Comparison of ENCODE assay signal across 8 cellular contexts in genomic region chr22:46612904-46613605, GRCh38. TPM values are rescaled to one million over a fixed set of nuclear protein-coding genes. Genes with fewer than 3 reads are reported as not detected.
DNase-seq lines count a peak whose midpoint lies in the region; ATAC-seq and TF ChIP-seq lines count a peak whose summit lies in the region.

No MANE protein-coding gene starts in this region.

- no peak overlapping the region for H3K4me3 ChIP-seq in HL-60 (replicated peaks; ENCODE audit: insufficient read depth, low read length)

- H3K27me3 ChIP-seq in HL-60 (ENCODE audit: insufficient read depth, poor library complexity, severe bottlenecking) = no peaks in the 10 kb centered on the region

- H3K27ac ChIP-seq in HL-60 (replicated peaks) = peak overlapping the region; percentile 83

- intact Hi-C loops in left ventricle myocardium superior (cut with micrococcal nuclease) = no loop called here

- ATAC-seq in left ventricle myocardium superior = peak; percentile 68
- ATAC-seq in GM18858 (IDR thresholded peaks at IDR 0.05; ENCODE audit: unreplicated experiment) = no peak
- no peak for ATAC-seq in GM21528 (IDR thresholded peaks at IDR 0.05; ENCODE audit: low FRiP score, unreplicated experiment)

- TF ChIP-seq CTCF in HL-60 (IDR thresholded peaks at IDR 0.05; ENCODE audit: insufficient read depth, low read length) = no peak

- DNase-seq in HL-60 (ENCODE audit: low read depth in 1 of 2, low spot score in 1 of 2) = peak in 1 of 2 experiments; percentile 70
- DNase-seq in activated CD8-positive, alpha-beta memory T cell treated with anti-CD3 and anti-CD28 coated beads, Interleukin-2, amount 50 U/mL, for 1 hour (ENCODE audit: extremely low read depth) = peak; percentile 29
- no peak for DNase-seq in left ventricle myocardium superior
- DNase-seq in stimulated activated CD8-positive, alpha-beta memory T cell treated with anti-CD3 and anti-CD28 coated beads, Interleukin-12 subunit alpha, Interleukin-12 subunit beta, amount 100 ng/mL, for 4 hours (ENCODE audit: low read depth) = peak; percentile 24
- DNase-seq in DMS79 treated with DMSO at 0.1 percent for 48 hours (lab: John Stamatoyannopoulos, UW) = no peak
- no peak for DNase-seq in NCI-H2171 (lab: John Stamatoyannopoulos, UW)

RNA-seq across cellular contexts. Expression of gene GRAMD4, which starts 7.1 kb away (rescaled TPM):
- 94.0 TPM for total RNA-seq in left ventricle myocardium superior

Comparison
In these comparisons a context has a peak if more than half of its experiments do, and no peak if none do; other contexts are left out.
1. DNase-seq: peak in activated CD8-positive, alpha-beta memory T cell treated with anti-CD3 and anti-CD28 coated beads, Interleukin-2, amount 50 U/mL, for 1 hour (single experiment) and stimulated activated CD8-positive, alpha-beta memory T cell treated with anti-CD3 and anti-CD28 coated beads, Interleukin-12 subunit alpha, Interleukin-12 subunit beta, amount 100 ng/mL, for 4 hours (single experiment); none in left ventricle myocardium superior (single experiment), DMS79 treated with DMSO at 0.1 percent for 48 hours (single experiment) and NCI-H2171 (single experiment).